Comparison of ENCODE assay signal across 24 cellular contexts in the genomic region with DNA sequence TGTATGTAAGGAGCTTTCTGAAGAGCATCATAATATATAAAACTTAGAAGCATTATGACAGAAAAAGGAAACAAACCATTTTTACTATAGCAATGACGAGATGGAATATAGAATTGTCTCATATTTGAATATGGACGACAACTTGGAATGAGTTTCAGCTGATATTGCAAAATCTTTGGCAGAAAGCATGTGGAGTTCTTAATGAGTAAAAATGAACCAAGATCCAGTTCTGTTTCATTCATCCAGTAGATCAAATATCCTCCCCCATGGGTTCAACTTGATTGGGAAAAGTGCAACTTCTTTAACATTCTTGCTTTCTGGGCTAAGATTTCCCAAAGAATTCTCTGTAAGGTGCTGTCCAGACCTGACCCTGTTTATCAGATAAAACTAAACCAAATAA.
A peak's percentile ranks its signal among the peaks of the same experiment; 100 is the strongest.
DNase-seq lines count a peak whose midpoint lies in the region; ATAC-seq, FAIRE-seq and TF ChIP-seq lines count a peak whose summit lies in the region.
"Had no signal": no experiment of that assay in that cellular context is flagged by ENCODE, and none has a peak within 500 bp of the region (broad histone marks: within the 10 kb centered on the region; RNA-seq: fewer than 3 reads in every experiment).

No MANE protein-coding gene starts in this region.

- no peaks in the 10 kb centered on the region for H3K9me1 ChIP-seq in keratinocyte (ENCODE audit: control insufficient read depth, extremely low read depth, insufficient read depth, low read length)

- H2AFZ ChIP-seq in PC-3 (ENCODE audit: low read length) = no peak overlapping the region
- no peak overlapping the region for H2AFZ ChIP-seq in keratinocyte (ENCODE audit: control insufficient read depth, low read length)

- no peak for TF ChIP-seq CTCF in PC-3 (conservative IDR thresholded peaks at IDR 0.05; ENCODE audit: low read depth, low read length)
- TF ChIP-seq CTCF in cardiac fibroblast (IDR thresholded peaks at IDR 0.05; ENCODE audit: low read depth, low read length) = no peak
- no peak for TF ChIP-seq CTCF in keratinocyte (optimal IDR thresholded peaks at IDR 0.05 in 1 of 3, IDR thresholded peaks at IDR 0.05 in 1 of 3, conservative IDR thresholded peaks at IDR 0.05 in 1 of 3; ENCODE audit: extremely low read depth in 1 of 3, insufficient read depth in 2 of 3, low read length in 3 of 3)

- CTCF ChIA-PET in PC-3 (lab: Charles Lee) = no interaction called here

- no peaks in the 10 kb centered on the region for H3K36me3 ChIP-seq in PC-3 (ENCODE audit: low read depth, low read length)
- no peaks in the 10 kb centered on the region for H3K36me3 ChIP-seq in keratinocyte (ENCODE audit: control insufficient read depth in 2 of 2, extremely low read depth in 1 of 2, insufficient read depth in 2 of 2, low read length in 2 of 2)
- H3K36me3 ChIP-seq: pancreas had no signal

- H3K79me2 ChIP-seq in PC-3 (ENCODE audit: low read length) (no peaks in the 10 kb centered on the region), keratinocyte (ENCODE audit: control insufficient read depth, insufficient read depth, low read length) (no peaks in the 10 kb centered on the region)

- H3K4me1 ChIP-seq in PC-3 (ENCODE audit: insufficient read depth, low read length) = peaks cover 30% of the 10 kb centered on the region
- H3K4me1 ChIP-seq in keratinocyte (ENCODE audit: control insufficient read depth, extremely low read depth, insufficient read depth, low read length) = peaks cover 29% of the 10 kb centered on the region
- H3K4me1 ChIP-seq: pancreas had no signal

- no peaks in the 10 kb centered on the region for H3K9me2 ChIP-seq in PC-3 (replicated peaks; ENCODE audit: low read length)

- no peaks in the 10 kb centered on the region for H3K9me3 ChIP-seq in PC-3 (ENCODE audit: low read length)
- no peaks in the 10 kb centered on the region for H3K9me3 ChIP-seq in keratinocyte (ENCODE audit: control insufficient read depth, low read depth, low read length)
- H3K9me3 ChIP-seq: pancreas had no signal

- no peak overlapping the region for H3K9ac ChIP-seq in PC-3 (ENCODE audit: low read length)
- H3K9ac ChIP-seq in keratinocyte (ENCODE audit: control insufficient read depth, extremely low read depth, insufficient read depth, low read length) = no peak overlapping the region

- ATAC-seq in PC-3 = no peak
- no peak for ATAC-seq in HG02623 (IDR thresholded peaks at IDR 0.05; ENCODE audit: unreplicated experiment)
- ATAC-seq: esophagus mucosa; HCT116; left colon; naive thymus-derived CD8-positive, alpha-beta T cell had no signal

- peak overlapping the region; percentile 42 for H3K27ac ChIP-seq in PC-3 (ENCODE audit: low read length)
- no peak overlapping the region for H3K27ac ChIP-seq in keratinocyte (ENCODE audit: control insufficient read depth, insufficient read depth, low read length)
- H3K27ac ChIP-seq: pancreas had no signal

- DNase-seq in PC-3 = no peak
- peak; percentile 41 to 49 for DNase-seq in cardiac fibroblast (ENCODE audit: low read depth in 2 of 2)
- DNase-seq in keratinocyte (ENCODE audit: low read depth, low spot score) = no peak
- no peak for DNase-seq in urothelium cell line (ENCODE audit: low spot score)
- DNase-seq in DMS 273 (lab: John Stamatoyannopoulos, UW; ENCODE audit: unreplicated experiment) = no peak
- no peak for DNase-seq in frontal cortex (ENCODE audit: low spot score in 2 of 2)
- DNase-seq: activated CD4-positive, CD25-positive, alpha-beta regulatory T cell treated with anti-CD3 and anti-CD28 coated beads, Interleukin-2, amount 50 U/mL, for 72 hours; activated T-cell treated with anti-CD3 and anti-CD28 coated beads, Interleukin-2, amount 50 U/mL, for 1 hour; AML-193; CD8-positive, alpha-beta memory T cell; DMS53; GF-D8; head of caudate nucleus; Karpas-422; left colon; mesendoderm; naive thymus-derived CD8-positive, alpha-beta T cell; NCI-H187; NCI-H774; pancreas; Right ventricle myocardium superior had no signal

- POLR2A ChIA-PET in PC-3 (lab: Charles Lee; ENCODE audit: unreplicated experiment) = no interaction called here

- H3K4me3 ChIP-seq in PC-3 (ENCODE audit: low read length) = no peak overlapping the region
- H3K4me3 ChIP-seq in cardiac fibroblast (replicated peaks in 1 of 2; ENCODE audit: low read depth in 2 of 2, low read length in 2 of 2) = no peak overlapping the region
- no peak overlapping the region for H3K4me3 ChIP-seq in keratinocyte (ENCODE audit: control insufficient read depth in 2 of 3, extremely low read depth in 1 of 3, insufficient read depth in 2 of 3, low read depth in 1 of 3, low read length in 3 of 3)
- H3K4me3 ChIP-seq: pancreas had no signal

- H3K27me3 ChIP-seq in PC-3 (ENCODE audit: low read length) = no peaks in the 10 kb centered on the region
- no peaks in the 10 kb centered on the region for H3K27me3 ChIP-seq in keratinocyte (ENCODE audit: control insufficient read depth, extremely low read depth, insufficient read depth, low read length)
- H3K27me3 ChIP-seq: pancreas had no signal

- BruUV-seq in PC-3 (replicated peaks; lab: Mats Ljungman, UMichigan) = no TSS peak

- dilution Hi-C loops in keratinocyte (cut with MboI; ENCODE audit: extremely low pct_ligation_motif_present, low sequenced_read_pairs) = no loop called here

- H3K4me2 ChIP-seq in PC-3 (ENCODE audit: low read length) (peak overlapping the region; percentile 55; the same call in 1 of the 2 replicates), keratinocyte (ENCODE audit: control insufficient read depth, extremely low read depth, insufficient read depth, low read depth, low read length) (peak overlapping the region; percentile 57)

- no peaks in the 10 kb centered on the region for H3F3A ChIP-seq in PC-3 (ENCODE audit: low read length, unreplicated experiment)

- intact Hi-C loops in PC-3 (cut with micrococcal nuclease) = loop anchor here (5.0 to 10.0 kb wide), 3 partner anchors 600 to 1157 kb away; no protein-coding TSS in a partner anchor

- FAIRE-seq in keratinocyte (lab: Jason Lieb, UNC) (no peak), urothelium cell line (lab: Jason Lieb, UNC) (peak; percentile 42), frontal cortex (lab: Jason Lieb, UNC) (no peak)
- FAIRE-seq: pancreas had no signal

- H4K20me1 ChIP-seq in PC-3 (ENCODE audit: low read length) (no peaks in the 10 kb centered on the region), keratinocyte (ENCODE audit: control insufficient read depth, extremely low read depth, insufficient read depth, low read length) (no peaks in the 10 kb centered on the region)

Comparison
In these comparisons a context has a peak if more than half of its experiments do, and no peak if none do; other contexts are left out.
1. DNase-seq: peak in cardiac fibroblast (2 of 2); none in PC-3 (single experiment), keratinocyte (single experiment), urothelium cell line (single experiment), DMS 273 (single experiment) and frontal cortex (0 of 2).